14 cellular contexts compared by ENCODE assay signal in genomic region chr10:17255512-17255911, GRCh38.
"Had no signal": no experiment of that assay in that cellular context is flagged by ENCODE, and none has a peak within 500 bp of the region (broad histone marks: within the 10 kb centered on the region; RNA-seq: fewer than 3 reads in every experiment).

No MANE protein-coding gene starts in this region.

- ATAC-seq: left ventricle myocardium superior, T-helper 17 cell had no signal

- H3K27ac Mint-ChIP-seq: activated B cell treated with CpG ODN at 0.5 μM for 24 hours; activated CD4-positive, alpha-beta T cell treated with anti-CD3 and anti-CD28 coated beads, Interleukin-2, amount 10 ng/mL, durations not matched to agents 24 days and 14 days; activated naive CD4-positive, alpha-beta T cell treated with anti-CD3 and anti-CD28 coated beads for 36 hours; activated T-helper 2 cell treated with anti-CD3 and anti-CD28 coated beads, Interferon-gamma antibody, Interleukin-2, Interleukin-4, amounts not matched to agents 10 μg/mL and 5 μg/mL and 100 μg/mL, durations not matched to agents 14 hours and 24 hours and 36 hours; memory B cell; T-helper 17 cell had no signal

- H3K36me3 Mint-ChIP-seq: memory B cell had no signal

- DNase-seq: activated B cell treated with CpG ODN at 0.5 μM for 24 hours; activated CD4-positive, alpha-beta T cell treated with anti-CD3 and anti-CD28 coated beads, Interleukin-2, amount 10 ng/mL, durations not matched to agents 24 days and 14 days; activated naive CD4-positive, alpha-beta T cell treated with anti-CD3 and anti-CD28 coated beads for 36 hours; activated T-cell treated with anti-CD3 and anti-CD28 coated beads for 4 hours; foreskin melanocyte; left ventricle myocardium superior; sigmoid colon; stimulated activated CD4-positive, alpha-beta T cell treated with anti-CD3 and anti-CD28 coated beads, Interleukin-1b, Interleukin-23, amount 100 ng/mL, for 48 hours; stomach; T-helper 17 cell; testis; upper lobe of left lung had no signal

- H3K4me3 Mint-ChIP-seq: activated B cell treated with CpG ODN at 0.5 μM for 24 hours; activated CD4-positive, alpha-beta T cell treated with anti-CD3 and anti-CD28 coated beads, Interleukin-2, amount 10 ng/mL, durations not matched to agents 24 days and 14 days; activated naive CD4-positive, alpha-beta T cell treated with anti-CD3 and anti-CD28 coated beads for 36 hours; memory B cell; T-helper 17 cell had no signal

- H3K9me3 Mint-ChIP-seq: activated B cell treated with CpG ODN at 0.5 μM for 24 hours; activated naive CD4-positive, alpha-beta T cell treated with anti-CD3 and anti-CD28 coated beads for 36 hours had no signal
